In the genomic region with DNA sequence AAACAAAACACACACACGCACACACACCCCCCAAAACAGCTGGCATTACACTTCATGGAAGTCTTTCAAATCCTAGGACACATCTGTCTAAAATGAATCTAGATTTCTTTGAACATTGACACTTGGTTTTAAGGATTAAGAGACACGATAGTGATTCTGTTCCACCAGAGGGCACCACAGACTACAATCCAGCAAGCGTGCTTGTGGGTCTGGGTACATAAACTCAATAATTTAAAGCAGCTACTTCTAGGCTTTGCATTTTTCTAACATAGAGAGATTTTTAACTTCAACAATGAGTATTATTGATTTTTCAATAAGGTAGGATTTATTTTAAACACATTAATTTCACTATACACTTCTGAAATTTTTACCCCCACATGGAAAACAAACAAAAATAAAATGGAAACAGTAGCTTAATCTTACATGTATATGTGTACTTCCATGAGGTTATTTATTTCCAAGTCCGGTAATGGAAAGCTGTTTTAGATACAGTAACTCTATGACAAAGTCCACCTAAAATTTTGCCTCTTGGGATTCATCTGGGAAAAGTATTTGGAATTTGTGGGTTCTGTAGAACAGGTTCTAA, we compare ENCODE assay signal across 9 cellular contexts.
DNase-seq lines count a peak whose midpoint lies in the region; ATAC-seq, FAIRE-seq and TF ChIP-seq lines count a peak whose summit lies in the region.
"Had no signal": no experiment of that assay in that cellular context is flagged by ENCODE, and none has a peak within 500 bp of the region (broad histone marks: within the 10 kb centered on the region; RNA-seq: fewer than 3 reads in every experiment).

No MANE protein-coding gene starts in this region.

- H3K36me3 Mint-ChIP-seq in activated T-helper 1 cell treated with anti-CD3 and anti-CD28 coated beads, Interleukin-12 subunit alpha, Interleukin-12 subunit beta, Interleukin-2, Interleukin-4 antibody, amounts not matched to agents 30 ng/mL and 10 ng/mL and 1 ng/mL, durations not matched to agents 14 hours and 24 hours and 36 hours (ENCODE audit: low read depth) = no peaks in the 10 kb centered on the region
- H3K36me3 Mint-ChIP-seq in osteocyte (ENCODE audit: unreplicated experiment) = no peaks in the 10 kb centered on the region

- H3K79me2 ChIP-seq in PC-3 (ENCODE audit: low read length) = no peaks in the 10 kb centered on the region

- H3K9me3 ChIP-seq in PC-3 (ENCODE audit: low read length) = no peaks in the 10 kb centered on the region

- no peak overlapping the region for H3K4me2 ChIP-seq in PC-3 (ENCODE audit: low read length)

- peak; percentile 87 for ATAC-seq in PC-3

- CTCF ChIA-PET in PC-3 (lab: Charles Lee) = interaction anchor here (0.6 to 1.5 kb wide), 8 partner anchors 12 to 725 kb away, joined by 3 to 21 read pairs (median 4); no protein-coding TSS in a partner anchor

- H3K4me1 ChIP-seq in PC-3 (ENCODE audit: insufficient read depth, low read length) = no peaks in the 10 kb centered on the region

- no peaks in the 10 kb centered on the region for H3K9me3 Mint-ChIP-seq in activated T-helper 1 cell treated with anti-CD3 and anti-CD28 coated beads, Interleukin-12 subunit alpha, Interleukin-12 subunit beta, Interleukin-2, Interleukin-4 antibody, amounts not matched to agents 30 ng/mL and 10 ng/mL and 1 ng/mL, durations not matched to agents 14 hours and 24 hours and 36 hours
- peaks cover 8% of the 10 kb centered on the region for H3K9me3 Mint-ChIP-seq in osteocyte (ENCODE audit: unreplicated experiment)

- H3K27ac ChIP-seq in PC-3 (ENCODE audit: low read length) = no peak overlapping the region
- H3K27ac ChIP-seq: skin epidermis had no signal

- H3K9ac ChIP-seq in PC-3 (ENCODE audit: low read length) = no peak overlapping the region

- H3F3A ChIP-seq in PC-3 (ENCODE audit: low read length, unreplicated experiment) = no peaks in the 10 kb centered on the region

- no peaks in the 10 kb centered on the region for H4K20me1 ChIP-seq in PC-3 (ENCODE audit: low read length)

- H3K27me3 ChIP-seq in PC-3 (ENCODE audit: low read length) = no peaks in the 10 kb centered on the region

- POLR2A ChIA-PET in PC-3 (lab: Charles Lee; ENCODE audit: unreplicated experiment) = interaction anchor here (0.5 kb wide), 1 partner anchor 1490 kb away, joined by 3 read pairs; no protein-coding TSS in a partner anchor

- intact Hi-C loops in PC-3 (cut with micrococcal nuclease) = loop anchor here (1.0 to 10.0 kb wide), 7 partner anchors 70 to 709 kb away; no protein-coding TSS in a partner anchor
- intact Hi-C loops in activated T-helper 1 cell treated with anti-CD3 and anti-CD28 coated beads, Interleukin-12 subunit alpha, Interleukin-12 subunit beta, Interleukin-2, Interleukin-4 antibody, amounts not matched to agents 30 ng/mL and 10 ng/mL and 1 ng/mL, durations not matched to agents 14 hours and 24 hours and 36 hours (cut with micrococcal nuclease) = loop anchor here (1.0 to 5.0 kb wide), 7 partner anchors 157 to 1725 kb away; no protein-coding TSS in a partner anchor

- H2AFZ ChIP-seq in PC-3 (ENCODE audit: low read length) = no peak overlapping the region

- DNase-seq in NCI-H510A treated with DMSO at 0.1 percent for 48 hours (lab: John Stamatoyannopoulos, UW) (peak; percentile 30), NCI-H510A (lab: John Stamatoyannopoulos, UW) (no peak), HS-5 (ENCODE audit: low read depth) (peak; percentile 31), PC-3 (peak; percentile 84), fibroblast of villous mesenchyme (ENCODE audit: low read depth) (peak; percentile 81), osteocyte (ENCODE audit: extremely low spot score, unreplicated experiment) (no peak), urothelium cell line (ENCODE audit: low spot score) (peak; percentile 52)
- peak; percentile 20 for DNase-seq in activated T-helper 1 cell treated with anti-CD3 and anti-CD28 coated beads, Interleukin-12 subunit alpha, Interleukin-12 subunit beta, Interleukin-2, Interleukin-4 antibody, amounts not matched to agents 30 ng/mL and 10 ng/mL and 1 ng/mL, durations not matched to agents 14 hours and 24 hours and 36 hours (ENCODE audit: low spot score)

- no peak overlapping the region for H3K4me3 Mint-ChIP-seq in activated T-helper 1 cell treated with anti-CD3 and anti-CD28 coated beads, Interleukin-12 subunit alpha, Interleukin-12 subunit beta, Interleukin-2, Interleukin-4 antibody, amounts not matched to agents 30 ng/mL and 10 ng/mL and 1 ng/mL, durations not matched to agents 14 hours and 24 hours and 36 hours
- H3K4me3 Mint-ChIP-seq in osteocyte (ENCODE audit: unreplicated experiment) = no peak overlapping the region

- H3K4me1 Mint-ChIP-seq in activated T-helper 1 cell treated with anti-CD3 and anti-CD28 coated beads, Interleukin-12 subunit alpha, Interleukin-12 subunit beta, Interleukin-2, Interleukin-4 antibody, amounts not matched to agents 30 ng/mL and 10 ng/mL and 1 ng/mL, durations not matched to agents 14 hours and 24 hours and 36 hours (ENCODE audit: low read depth) = no peaks in the 10 kb centered on the region
- H3K4me1 Mint-ChIP-seq in osteocyte (ENCODE audit: unreplicated experiment) = no peaks in the 10 kb centered on the region

- no peak overlapping the region for H3K27ac Mint-ChIP-seq in activated T-helper 1 cell treated with anti-CD3 and anti-CD28 coated beads, Interleukin-12 subunit alpha, Interleukin-12 subunit beta, Interleukin-2, Interleukin-4 antibody, amounts not matched to agents 30 ng/mL and 10 ng/mL and 1 ng/mL, durations not matched to agents 14 hours and 24 hours and 36 hours
- no peak overlapping the region for H3K27ac Mint-ChIP-seq in osteocyte (ENCODE audit: unreplicated experiment)

- H3K9me2 ChIP-seq in PC-3 (replicated peaks; ENCODE audit: low read length) = no peaks in the 10 kb centered on the region

- TF ChIP-seq CTCF in PC-3 (conservative IDR thresholded peaks at IDR 0.05; ENCODE audit: low read depth, low read length) = peak; percentile 93
- peak; percentile 75 for TF ChIP-seq CTCF in fibroblast of villous mesenchyme (IDR thresholded peaks at IDR 0.05; ENCODE audit: insufficient read depth, low read depth, low read length)
- peak; percentile 84 for TF ChIP-seq CTCF in osteocyte (IDR thresholded peaks at IDR 0.05)

- H3K4me3 ChIP-seq in PC-3 (ENCODE audit: low read length) (no peak overlapping the region), fibroblast of villous mesenchyme (ENCODE audit: low read depth, low read length) (no peak overlapping the region)
- H3K4me3 ChIP-seq: skin epidermis had no signal

- BruUV-seq in PC-3 (replicated peaks; lab: Mats Ljungman, UMichigan) = no TSS peak

- no peaks in the 10 kb centered on the region for H3K36me3 ChIP-seq in PC-3 (ENCODE audit: low read depth, low read length)

- FAIRE-seq in urothelium cell line (lab: Jason Lieb, UNC) = no peak

- peaks cover 13% of the 10 kb centered on the region for H3K27me3 Mint-ChIP-seq in activated T-helper 1 cell treated with anti-CD3 and anti-CD28 coated beads, Interleukin-12 subunit alpha, Interleukin-12 subunit beta, Interleukin-2, Interleukin-4 antibody, amounts not matched to agents 30 ng/mL and 10 ng/mL and 1 ng/mL, durations not matched to agents 14 hours and 24 hours and 36 hours (ENCODE audit: insufficient read depth)
- H3K27me3 Mint-ChIP-seq in osteocyte (ENCODE audit: unreplicated experiment) = no peaks in the 10 kb centered on the region

Comparison
In these comparisons a context has a peak if more than half of its experiments do, and no peak if none do; other contexts are left out.
1. DNase-seq: peak in NCI-H510A treated with DMSO at 0.1 percent for 48 hours (single experiment), HS-5 (single experiment), PC-3 (single experiment), activated T-helper 1 cell treated with anti-CD3 and anti-CD28 coated beads, Interleukin-12 subunit alpha, Interleukin-12 subunit beta, Interleukin-2, Interleukin-4 antibody, amounts not matched to agents 30 ng/mL and 10 ng/mL and 1 ng/mL, durations not matched to agents 14 hours and 24 hours and 36 hours (single experiment), fibroblast of villous mesenchyme (single experiment) and urothelium cell line (single experiment); none in NCI-H510A (single experiment) and osteocyte (single experiment).
2. Peak in every context shown above with its lines, with median percentiles within 50 percentile points of each other: CTCF ChIP-seq.